In genomic region chr4:88284378-88285234, GRCh38 we compare ENCODE assay signal across 1 cellular context.
A peak's percentile ranks its signal among the peaks of the same experiment; 100 is the strongest.
TF ChIP-seq lines count a peak whose summit lies in the region.

Gene PPM1K, minus strand, starts transcription at chr4:88284561. Its CDS starts 5,978 bp downstream, at chr4:88278583.

TF ChIP-seq in GM12878, 131 proteins besides CTCF, POLR2A, EP300 and RAD21 (continued from another document and continues in another):
- TF ChIP-seq CUX1 (IDR thresholded peaks at IDR 0.05; ENCODE audit: insufficient replicate concordance, low read depth, low read length), result no peak
- no peak for TF ChIP-seq SMC3 (IDR thresholded peaks at IDR 0.05; ENCODE audit: borderline replicate concordance, low read length)
- no peak; the same call in 1 of the 2 replicates for TF ChIP-seq SMARCA5 (IDR thresholded peaks at IDR 0.05)
- peak; percentile 38; the same call in 1 of the 2 replicates for TF ChIP-seq JUND (IDR thresholded peaks at IDR 0.05; ENCODE audit: low read depth, low read length)
- peak; percentile 89; the same call in 1 of the 2 replicates for TF ChIP-seq CHD2 (IDR thresholded peaks at IDR 0.05; ENCODE audit: borderline replicate concordance, low read depth, low read length)
- no peak for TF ChIP-seq BCL11A (IDR thresholded peaks at IDR 0.05; ENCODE audit: low read depth, low read length)
- TF ChIP-seq ZNF622 (IDR thresholded peaks at IDR 0.05), result no peak
- TF ChIP-seq HDAC2 (IDR thresholded peaks at IDR 0.05), result no peak
- TF ChIP-seq PML (IDR thresholded peaks at IDR 0.05; ENCODE audit: low read length), result 0 out of 2 replicates have a peak, but pooled peaks have one; percentile 68
- no peak for TF ChIP-seq FOXK2 (IDR thresholded peaks at IDR 0.05)
- TF ChIP-seq MYC (IDR thresholded peaks at IDR 0.05; ENCODE audit: insufficient read depth, insufficient read length, insufficient replicate concordance, low read length, severe bottlenecking), result no peak
- TF ChIP-seq POLR2AphosphoS2 (IDR thresholded peaks at IDR 0.05; ENCODE audit: low read depth, low read length), result no peak
- TF ChIP-seq EED (IDR thresholded peaks at IDR 0.05; ENCODE audit: low read depth), result no peak
- TF ChIP-seq MAX (IDR thresholded peaks at IDR 0.05; ENCODE audit: low read depth, low read length), result peak; percentile 74; the same call in 1 of the 2 replicates
- no peak for TF ChIP-seq WRNIP1 (IDR thresholded peaks at IDR 0.05; ENCODE audit: borderline replicate concordance, low read depth, low read length)
- TF ChIP-seq SIN3A (IDR thresholded peaks at IDR 0.05; ENCODE audit: low read depth, low read length), result 0 out of 2 replicates have a peak, but pooled peaks have one; percentile 51
- TF ChIP-seq HSF1 (IDR thresholded peaks at IDR 0.05; ENCODE audit: low read depth, low read length), result no peak
- no peak for TF ChIP-seq ZNF217 (IDR thresholded peaks at IDR 0.05)
- peak; percentile 70; the same call in 1 of the 2 replicates for TF ChIP-seq RFX5 (IDR thresholded peaks at IDR 0.05; ENCODE audit: low read depth, low read length)
- TF ChIP-seq MTA3 (IDR thresholded peaks at IDR 0.05; ENCODE audit: borderline replicate concordance, low read length), result no peak
- no peak for TF ChIP-seq BCLAF1 (IDR thresholded peaks at IDR 0.05)
- no peak for TF ChIP-seq ZNF24 (IDR thresholded peaks at IDR 0.05)
- TF ChIP-seq SKIL (IDR thresholded peaks at IDR 0.05; ENCODE audit: low read depth, poor library complexity, severe bottlenecking), result peak; percentile 50
- no peak for TF ChIP-seq ZNF384 (IDR thresholded peaks at IDR 0.05; ENCODE audit: borderline replicate concordance, low read depth, low read length)
- no peak; the same call in 1 of the 2 replicates for TF ChIP-seq BACH1 (IDR thresholded peaks at IDR 0.05; ENCODE audit: borderline replicate concordance)
- peak; percentile 86; the same call in 1 of the 2 replicates for TF ChIP-seq ZNF207 (IDR thresholded peaks at IDR 0.05; ENCODE audit: borderline replicate concordance)
- no peak for TF ChIP-seq KAT2A (conservative IDR thresholded peaks at IDR 0.05; ENCODE audit: control insufficient read depth, low read depth, low read length)
- no peak for TF ChIP-seq ZNF274 (IDR thresholded peaks at IDR 0.05; ENCODE audit: insufficient read depth, insufficient read length)
- TF ChIP-seq E2F8 (IDR thresholded peaks at IDR 0.05; ENCODE audit: low read depth, partially characterized antibody), result no peak
- TF ChIP-seq HCFC1 (IDR thresholded peaks at IDR 0.05; ENCODE audit: low read length), result no peak
- no peak for TF ChIP-seq SPI1 (IDR thresholded peaks at IDR 0.05; ENCODE audit: borderline replicate concordance, insufficient read depth, low read depth, low read length)
- TF ChIP-seq RELA (IDR thresholded peaks at IDR 0.05; ENCODE audit: borderline replicate concordance, partially characterized antibody), result peak; percentile 5
- peak; percentile 38 for TF ChIP-seq BCL3 (IDR thresholded peaks at IDR 0.05; ENCODE audit: borderline replicate concordance, insufficient read depth, low read depth, low read length, poor library complexity, severe bottlenecking)
- TF ChIP-seq RELB (IDR thresholded peaks at IDR 0.05; ENCODE audit: low read depth), result no peak; the same call in 1 of the 2 replicates
- TF ChIP-seq ESRRA (IDR thresholded peaks at IDR 0.05; ENCODE audit: low read length), result no peak
- peak; percentile 82 for TF ChIP-seq NKRF (conservative IDR thresholded peaks at IDR 0.05)
- peak; percentile 59; the same call in 1 of the 2 replicates for TF ChIP-seq MXI1 (IDR thresholded peaks at IDR 0.05; ENCODE audit: low read depth, low read length)
- TF ChIP-seq RCOR1 (conservative IDR thresholded peaks at IDR 0.05; ENCODE audit: low read depth, low read length), result no peak
- TF ChIP-seq KDM1A (IDR thresholded peaks at IDR 0.05; ENCODE audit: borderline replicate concordance), result no peak
